39 cellular contexts compared by ENCODE assay signal in genomic region chrX:3603026-3603661, GRCh38.
"Had no signal": no experiment of that assay in that cellular context is flagged by ENCODE, and none has a peak within 500 bp of the region (broad histone marks: within the 10 kb centered on the region; RNA-seq: fewer than 3 reads in every experiment).

No MANE protein-coding gene starts in this region.

- FAIRE-seq: astrocyte, TTC549 had no signal

- H3K27ac ChIP-seq: adrenal gland, body of pancreas, brain microvascular endothelial cell, breast epithelium, WERI-Rb-1 had no signal

- H3K27me3 Mint-ChIP-seq: activated CD4-positive, alpha-beta memory T cell treated with anti-CD3 and anti-CD28 coated beads for 36 hours; activated CD4-positive, alpha-beta T cell treated with anti-CD3 and anti-CD28 coated beads, Interleukin-2, amount 10 ng/mL, durations not matched to agents 24 days and 14 days; activated CD8-positive, alpha-beta T cell treated with anti-CD3 and anti-CD28 coated beads for 36 hours; activated naive CD8-positive, alpha-beta T cell treated with anti-CD3 and anti-CD28 coated beads for 36 hours; activated T-helper 17 cell treated with anti-CD3 and anti-CD28 coated beads, Interleukin-2, amount 50 U/mL, for 72 hours had no signal

- H3K4me1 ChIP-seq: adrenal gland, body of pancreas, breast epithelium had no signal

- H3K27ac Mint-ChIP-seq: activated CD4-positive, alpha-beta memory T cell treated with anti-CD3 and anti-CD28 coated beads for 36 hours; activated CD4-positive, alpha-beta T cell treated with anti-CD3 and anti-CD28 coated beads, Interleukin-2, amount 10 ng/mL, durations not matched to agents 24 days and 14 days; activated CD8-positive, alpha-beta T cell treated with anti-CD3 and anti-CD28 coated beads for 36 hours; activated naive CD4-positive, alpha-beta T cell treated with anti-CD3 and anti-CD28 coated beads for 36 hours; activated naive CD4-positive, alpha-beta T cell treated with anti-CD3 and anti-CD28 coated beads, Interleukin-2, amount 50 U/mL, for 72 hours; activated naive CD8-positive, alpha-beta T cell treated with anti-CD3 and anti-CD28 coated beads for 36 hours; activated T-cell treated with anti-CD3 and anti-CD28 coated beads, Interleukin-2, amount 50 U/mL, for 72 hours; activated T-helper 1 cell treated with anti-CD3 and anti-CD28 coated beads, Interleukin-12 subunit alpha, Interleukin-12 subunit beta, Interleukin-2, Interleukin-4 antibody, amounts not matched to agents 30 ng/mL and 10 ng/mL and 1 ng/mL, durations not matched to agents 14 hours and 24 hours and 36 hours; activated T-helper 17 cell treated with anti-CD3 and anti-CD28 coated beads, Interleukin-2, amount 50 U/mL, for 72 hours; T-helper 1 cell treated with Interleukin-12 subunit alpha and Interleukin-12 subunit beta and Interleukin-4 antibody, amounts not matched to agents 30 μg/mL and 1 μg/mL, for 36 hours; T-helper 2 cell treated with Interferon-gamma antibody and Interleukin-4, amounts not matched to agents 5 μg/mL and 100 μg/mL, for 36 hours; WTC11 had no signal

- H3K4me3 ChIP-seq: adrenal gland, body of pancreas, breast epithelium had no signal

- H3K4me1 Mint-ChIP-seq: activated CD4-positive, alpha-beta T cell treated with anti-CD3 and anti-CD28 coated beads, Interleukin-2, amount 10 ng/mL, durations not matched to agents 24 days and 14 days; activated naive CD8-positive, alpha-beta T cell treated with anti-CD3 and anti-CD28 coated beads for 36 hours; WTC11 had no signal

- ATAC-seq: activated CD4-positive, CD25-positive, alpha-beta regulatory T cell treated with anti-CD3 and anti-CD28 coated beads, Interleukin-2, amount 50 U/mL, for 24 hours; activated CD8-positive, alpha-beta T cell treated with anti-CD3 and anti-CD28 coated beads for 36 hours; activated naive CD4-positive, alpha-beta T cell treated with anti-CD3 and anti-CD28 coated beads, Interleukin-2, amount 50 U/mL, for 72 hours; activated T-cell treated with anti-CD3 and anti-CD28 coated beads, Interleukin-2, amount 50 U/mL, for 4 hours; activated T-cell treated with anti-CD3 and anti-CD28 coated beads, Interleukin-2, amount 50 U/mL, for 72 hours; activated T-helper 17 cell treated with anti-CD3 and anti-CD28 coated beads, Interleukin-2, amount 50 U/mL, for 72 hours; body of pancreas; WTC11 had no signal

- H3K4me3 Mint-ChIP-seq: activated CD4-positive, alpha-beta memory T cell treated with anti-CD3 and anti-CD28 coated beads for 36 hours; activated CD4-positive, alpha-beta T cell treated with anti-CD3 and anti-CD28 coated beads, Interleukin-2, amount 10 ng/mL, durations not matched to agents 24 days and 14 days; activated CD8-positive, alpha-beta T cell treated with anti-CD3 and anti-CD28 coated beads for 36 hours; activated naive CD4-positive, alpha-beta T cell treated with anti-CD3 and anti-CD28 coated beads for 36 hours; activated naive CD8-positive, alpha-beta T cell treated with anti-CD3 and anti-CD28 coated beads for 36 hours; activated T-cell treated with anti-CD3 and anti-CD28 coated beads, Interleukin-2, amount 50 U/mL, for 4 hours; activated T-cell treated with anti-CD3 and anti-CD28 coated beads, Interleukin-2, amount 50 U/mL, for 72 hours; activated T-helper 1 cell treated with anti-CD3 and anti-CD28 coated beads, Interleukin-12 subunit alpha, Interleukin-12 subunit beta, Interleukin-2, Interleukin-4 antibody, amounts not matched to agents 30 ng/mL and 10 ng/mL and 1 ng/mL, durations not matched to agents 14 hours and 24 hours and 36 hours; activated T-helper 17 cell treated with anti-CD3 and anti-CD28 coated beads, Interleukin-2, amount 50 U/mL, for 72 hours; T-helper 1 cell treated with Interleukin-12 subunit alpha and Interleukin-12 subunit beta and Interleukin-4 antibody, amounts not matched to agents 30 μg/mL and 1 μg/mL, for 36 hours; T-helper 2 cell treated with Interferon-gamma antibody and Interleukin-4, amounts not matched to agents 5 μg/mL and 100 μg/mL, for 36 hours; WTC11 had no signal

- H3K27me3 ChIP-seq: adrenal gland, body of pancreas, brain microvascular endothelial cell, breast epithelium had no signal

- H3K36me3 ChIP-seq: adrenal gland, brain microvascular endothelial cell, breast epithelium, WERI-Rb-1 had no signal

- H3K9me3 Mint-ChIP-seq: activated CD4-positive, alpha-beta memory T cell treated with anti-CD3 and anti-CD28 coated beads for 36 hours; activated T-cell treated with anti-CD3 and anti-CD28 coated beads, Interleukin-2, amount 50 U/mL, for 4 hours; activated T-helper 1 cell treated with anti-CD3 and anti-CD28 coated beads, Interleukin-12 subunit alpha, Interleukin-12 subunit beta, Interleukin-2, Interleukin-4 antibody, amounts not matched to agents 30 ng/mL and 10 ng/mL and 1 ng/mL, durations not matched to agents 14 hours and 24 hours and 36 hours; T-helper 1 cell treated with Interleukin-12 subunit alpha and Interleukin-12 subunit beta and Interleukin-4 antibody, amounts not matched to agents 30 μg/mL and 1 μg/mL, for 36 hours had no signal

- DNase-seq: activated CD4-positive, alpha-beta memory T cell treated with anti-CD3 and anti-CD28 coated beads for 36 hours; activated CD4-positive, alpha-beta T cell treated with anti-CD3 and anti-CD28 coated beads for 4 hours; activated CD4-positive, alpha-beta T cell treated with anti-CD3 and anti-CD28 coated beads, Interleukin-2, amount 10 ng/mL, durations not matched to agents 24 days and 14 days; activated CD4-positive, alpha-beta T cell treated with anti-CD3 and anti-CD28 coated beads, Interleukin-2, amount 50 U/mL, for 1 hour; activated CD4-positive, alpha-beta T cell treated with anti-CD3 and anti-CD28 coated beads, Interleukin-2, amount 50 U/mL, for 4 hours; activated CD4-positive, CD25-positive, alpha-beta regulatory T cell; activated CD8-positive, alpha-beta memory T cell treated with anti-CD3 and anti-CD28 coated beads, Interleukin-2, amount 50 U/mL, for 4 hours; activated CD8-positive, alpha-beta T cell treated with anti-CD3 and anti-CD28 coated beads for 36 hours; activated effector memory CD4-positive, alpha-beta T cell treated with anti-CD3 and anti-CD28 coated beads, Interleukin-2, amount 50 U/mL, for 16 hours; activated gamma-delta T cell treated with Interleukin-2 at 50 U/mL for 16 hours; activated naive CD4-positive, alpha-beta T cell; activated naive CD4-positive, alpha-beta T cell treated with anti-CD3 and anti-CD28 coated beads for 36 hours; activated naive CD4-positive, alpha-beta T cell treated with anti-CD3 and anti-CD28 coated beads, Interleukin-2, amount 50 U/mL, for 16 hours; activated naive CD8-positive, alpha-beta T cell treated with anti-CD3 and anti-CD28 coated beads for 36 hours; activated T-cell treated with anti-CD3 and anti-CD28 coated beads for 4 hours; activated T-cell treated with anti-CD3 and anti-CD28 coated beads, Interleukin-2, amount 50 U/mL, for 1 hour; activated T-cell treated with anti-CD3 and anti-CD28 coated beads, Interleukin-2, amount 50 U/mL, for 4 hours; activated T-cell treated with anti-CD3 and anti-CD28 coated beads, Interleukin-2, amount 50 U/mL, for 72 hours; adrenal gland; amniotic stem cell; aorta; body of pancreas; brain microvascular endothelial cell; central memory CD4-positive, alpha-beta T cell; cerebellar nuclear complex; T-helper 1 cell; T-helper 2 cell; T-helper 9 cell; WERI-Rb-1 had no signal

- H3K9me3 ChIP-seq: adrenal gland, body of pancreas, breast epithelium had no signal
